1 cellular context compared by ENCODE assay signal in genomic region chr20:48904566-48905321, GRCh38.
TF ChIP-seq lines count a peak whose summit lies in the region.

No MANE protein-coding gene starts in this region.

TF ChIP-seq in endothelial cell of umbilical vein, 7 proteins besides CTCF, POLR2A, EP300 and RAD21:
- TF ChIP-seq MYC (IDR thresholded peaks at IDR 0.05; ENCODE audit: low read depth, low read length), result no peak
- no peak for TF ChIP-seq MAX (IDR thresholded peaks at IDR 0.05; ENCODE audit: insufficient read depth, insufficient read length)
- TF ChIP-seq FOS (IDR thresholded peaks at IDR 0.05; ENCODE audit: borderline replicate concordance, insufficient read depth, low read length), result no peak
